In genomic region chr1:225445644-225446297, GRCh38 we compare ENCODE assay signal across 8 cellular contexts. TPM values are rescaled to one million over a fixed set of nuclear protein-coding genes. Genes with fewer than 3 reads are reported as not detected.
DNase-seq lines count a peak whose midpoint lies in the region; ATAC-seq and TF ChIP-seq lines count a peak whose summit lies in the region.

No MANE protein-coding gene starts in this region.

- H3K36me3 ChIP-seq in SJSA1: no peaks in the 10 kb centered on the region

- ATAC-seq in GM18505 (IDR thresholded peaks at IDR 0.05; ENCODE audit: unreplicated experiment) (no peak), HG02852 (IDR thresholded peaks at IDR 0.05; ENCODE audit: unreplicated experiment) (no peak), HG03135 (IDR thresholded peaks at IDR 0.05; ENCODE audit: unreplicated experiment) (no peak)

- H3K27ac ChIP-seq in SJSA1: peak overlapping the region; percentile 24; the same call in 1 of the 2 replicates

- H3K27me3 ChIP-seq in SJSA1 (replicated peaks): no peaks in the 10 kb centered on the region

- no peaks in the 10 kb centered on the region for H3K9me3 ChIP-seq in SJSA1 (replicated peaks)

- H3K4me3 ChIP-seq in SJSA1: no peak overlapping the region
- H3K4me3 ChIP-seq in epithelial cell of proximal tubule (ENCODE audit: low read depth, low read length): no peak overlapping the region

- no peak for TF ChIP-seq POLR2A in GM18505 (IDR thresholded peaks at IDR 0.05; ENCODE audit: borderline replicate concordance, extremely low read depth, insufficient read depth, insufficient read length)

- H3K4me1 ChIP-seq in SJSA1 (replicated peaks): peaks cover 13% of the 10 kb centered on the region

- DNase-seq in DMS79 (lab: John Stamatoyannopoulos, UW): peak; percentile 53
- no peak for DNase-seq in SJSA1 (ENCODE audit: low read depth in 1 of 2, low spot score in 2 of 2)
- DNase-seq in epithelial cell of proximal tubule (ENCODE audit: low read depth): peak; percentile 92
- peak; percentile 99 for DNase-seq in renal cortical epithelial cell (ENCODE audit: low read depth)
- no peak for DNase-seq in NCI-H187 (lab: John Stamatoyannopoulos, UW)

- no peak for TF ChIP-seq CTCF in epithelial cell of proximal tubule (conservative IDR thresholded peaks at IDR 0.05; ENCODE audit: low read depth, low read length)

RNA-seq across cellular contexts. Expression of gene LBR, which starts 17.9 kb away (rescaled TPM):
- total RNA-seq in SJSA1 (2014; rRNA removed; shearing (Covaris generic)): 58.7 and 66.8 TPM in 2 replicates
- 51.7 and 92.0 TPM in 2 replicates for total RNA-seq in epithelial cell of proximal tubule
- total RNA-seq in renal cortical epithelial cell: 60.5 and 75.0 TPM in 2 replicates

Comparison
In these comparisons a context has a peak if more than half of its experiments do, and no peak if none do; other contexts are left out.
1. DNase-seq: peak in DMS79 (single experiment), epithelial cell of proximal tubule (single experiment) and renal cortical epithelial cell (single experiment); none in SJSA1 (0 of 2) and NCI-H187 (0 of 2).